8 cellular contexts compared by ENCODE assay signal in the genomic region with DNA sequence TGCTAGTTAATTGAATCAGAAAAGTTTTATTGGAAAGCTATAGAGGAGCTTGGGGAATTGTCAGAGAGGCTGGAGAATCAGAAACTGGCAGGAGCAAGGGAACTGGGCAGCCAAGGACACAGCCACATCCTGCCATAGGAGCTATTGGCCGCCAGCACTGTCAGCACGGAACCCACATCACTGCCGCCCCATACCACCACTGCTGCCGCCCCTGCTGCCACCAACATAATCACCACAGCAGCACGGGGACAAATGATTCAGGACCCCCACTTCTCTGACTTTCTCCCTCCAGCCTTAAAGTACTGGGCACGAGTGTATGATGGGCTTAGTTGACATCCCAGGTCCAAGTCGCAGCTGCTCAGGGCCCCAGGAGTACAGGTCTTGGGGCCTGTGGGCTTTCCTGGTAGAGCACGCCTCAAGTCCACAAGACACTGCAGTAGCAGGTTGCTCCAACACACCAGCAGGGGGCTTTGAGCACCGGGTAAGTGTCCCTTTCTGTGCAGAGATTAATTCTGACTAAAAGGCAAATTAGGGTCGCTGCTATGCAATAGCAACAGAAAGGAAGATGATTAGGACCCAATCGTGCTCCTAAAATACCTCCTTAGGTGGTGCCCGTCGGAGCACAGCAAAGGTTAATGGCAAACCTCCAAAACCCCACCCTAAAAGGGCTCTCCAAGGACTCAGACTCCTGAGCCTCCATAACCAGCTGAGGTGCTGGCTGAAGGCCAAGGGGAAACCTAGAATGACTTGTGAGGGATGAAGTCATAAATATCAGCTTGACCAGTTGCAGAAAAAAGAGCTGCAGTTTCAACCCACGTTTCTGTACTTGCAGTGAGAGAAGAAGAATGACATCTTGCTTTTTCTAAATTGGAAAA. TPM values are rescaled to one million over a fixed set of nuclear protein-coding genes. Genes with fewer than 3 reads are reported as not detected.
A peak's percentile ranks its signal among the peaks of the same experiment; 100 is the strongest.
DNase-seq lines count a peak whose midpoint lies in the region; ATAC-seq, FAIRE-seq and TF ChIP-seq lines count a peak whose summit lies in the region.

No MANE protein-coding gene starts in this region.

- no peak overlapping the region for H3K27ac Mint-ChIP-seq in progenitor cell of endocrine pancreas
- H3K27ac Mint-ChIP-seq in activated T-helper 17 cell treated with anti-CD3 and anti-CD28 coated beads, Interleukin-2, amount 50 U/mL, for 72 hours: no peak overlapping the region

- peak; percentile 78 for ATAC-seq in HG02571 (IDR thresholded peaks at IDR 0.05; ENCODE audit: unreplicated experiment)
- no peak for ATAC-seq in activated T-helper 17 cell treated with anti-CD3 and anti-CD28 coated beads, Interleukin-2, amount 50 U/mL, for 72 hours (replicated peaks)

- peaks cover 17% of the 10 kb centered on the region for H3K9me3 Mint-ChIP-seq in progenitor cell of endocrine pancreas (ENCODE audit: low read depth)
- no peaks in the 10 kb centered on the region for H3K9me3 Mint-ChIP-seq in activated T-helper 17 cell treated with anti-CD3 and anti-CD28 coated beads, Interleukin-2, amount 50 U/mL, for 72 hours

- TF ChIP-seq CTCF in VCaP (conservative IDR thresholded peaks at IDR 0.05) (peak; percentile 57), progenitor cell of endocrine pancreas (IDR thresholded peaks at IDR 0.05; ENCODE audit: unreplicated experiment) (peak; percentile 62)

- FAIRE-seq in GM12892 (lab: Jason Lieb, UNC): peak; percentile 79

- DNase-seq in AG08395 (ENCODE audit: low spot score) (peak; percentile 40), GM12892 (ENCODE audit: insufficient read length) (no peak), MV-4-11 (lab: John Stamatoyannopoulos, UW) (peak; percentile 1), fibroblast of the conjunctiva (ENCODE audit: low read depth) (peak; percentile 31), progenitor cell of endocrine pancreas (ENCODE audit: low spot score, unreplicated experiment) (no peak)

- no peak overlapping the region for H3K4me3 Mint-ChIP-seq in progenitor cell of endocrine pancreas (ENCODE audit: low read depth)
- H3K4me3 Mint-ChIP-seq in activated T-helper 17 cell treated with anti-CD3 and anti-CD28 coated beads, Interleukin-2, amount 50 U/mL, for 72 hours: no peak overlapping the region

- TF ChIP-seq POLR2A in GM12892 (IDR thresholded peaks at IDR 0.05; ENCODE audit: low read depth, low read length): no peak

- peaks cover 5% of the 10 kb centered on the region for H3K4me1 Mint-ChIP-seq in progenitor cell of endocrine pancreas (ENCODE audit: low read depth)
- H3K4me1 Mint-ChIP-seq in activated T-helper 17 cell treated with anti-CD3 and anti-CD28 coated beads, Interleukin-2, amount 50 U/mL, for 72 hours: peaks cover 8% of the 10 kb centered on the region

- no peak overlapping the region for H3K27ac ChIP-seq in VCaP

- H3K36me3 Mint-ChIP-seq in progenitor cell of endocrine pancreas (ENCODE audit: insufficient read depth): peaks cover 10% of the 10 kb centered on the region
- H3K36me3 Mint-ChIP-seq in activated T-helper 17 cell treated with anti-CD3 and anti-CD28 coated beads, Interleukin-2, amount 50 U/mL, for 72 hours (ENCODE audit: low read depth): peaks cover 25% of the 10 kb centered on the region

- H3K27me3 Mint-ChIP-seq in progenitor cell of endocrine pancreas: no peaks in the 10 kb centered on the region
- no peaks in the 10 kb centered on the region for H3K27me3 Mint-ChIP-seq in activated T-helper 17 cell treated with anti-CD3 and anti-CD28 coated beads, Interleukin-2, amount 50 U/mL, for 72 hours

RNA-seq across cellular contexts. Expression of a gene that starts 6.8 kb away (rescaled TPM):
- polyA plus RNA-seq in GM12892 (2012; ENCODE audit: missing spikeins): 8.3 TPM
- total RNA-seq in progenitor cell of endocrine pancreas: 34.2 and 35.7 TPM in 2 replicates
- 10 to 100 TPM; 13.6 to 21.3 TPM for total RNA-seq in activated T-helper 17 cell treated with anti-CD3 and anti-CD28 coated beads, Interleukin-2, amount 50 U/mL, for 72 hours

Comparison
In these comparisons a context has a peak if more than half of its experiments do, and no peak if none do; other contexts are left out.
1. DNase-seq: peak in AG08395 (single experiment), MV-4-11 (single experiment) and fibroblast of the conjunctiva (single experiment); none in GM12892 (single experiment) and progenitor cell of endocrine pancreas (single experiment).